ENCODE assay signal across 8 cellular contexts in genomic region chr14:94355191-94355794, GRCh38. TPM values are rescaled to one million over a fixed set of nuclear protein-coding genes. Genes with fewer than 3 reads are reported as not detected.
DNase-seq lines count a peak whose midpoint lies in the region; ATAC-seq and TF ChIP-seq lines count a peak whose summit lies in the region.

No MANE protein-coding gene starts in this region.

- no peak for DNase-seq in BJ (ENCODE audit: low read depth)
- DNase-seq in HL-60 (ENCODE audit: low read depth in 1 of 2, low spot score in 1 of 2), result peak in 1 of 2 experiments; percentile 71
- peak; percentile 40 for DNase-seq in colonic mucosa
- peak; percentile 80 for DNase-seq in lower lobe of right lung
- DNase-seq in GM13977 (ENCODE audit: low spot score), result no peak
- no peak for DNase-seq in activated naive CD8-positive, alpha-beta T cell treated with anti-CD3 and anti-CD28 coated beads for 36 hours

- no peak overlapping the region for H3K9ac ChIP-seq in colonic mucosa (ENCODE audit: low read depth in 2 of 2, low read length in 2 of 2)

- ATAC-seq in lower lobe of right lung, result peak; percentile 64 to 87
- ATAC-seq in HG03108 (IDR thresholded peaks at IDR 0.05; ENCODE audit: unreplicated experiment), result no peak
- no peak for ATAC-seq in HG02759 (IDR thresholded peaks at IDR 0.05; ENCODE audit: unreplicated experiment)

- H3K9me3 Mint-ChIP-seq in activated naive CD8-positive, alpha-beta T cell treated with anti-CD3 and anti-CD28 coated beads for 36 hours, result peaks cover 8% of the 10 kb centered on the region

- TF ChIP-seq CTCF in BJ (IDR thresholded peaks at IDR 0.05; ENCODE audit: insufficient read depth, low read depth, low read length) (peak; percentile 64), HL-60 (IDR thresholded peaks at IDR 0.05; ENCODE audit: insufficient read depth, low read length) (peak; percentile 21), colonic mucosa (IDR thresholded peaks at IDR 0.05) (no peak), lower lobe of right lung (IDR thresholded peaks at IDR 0.05) (peak; percentile 56), GM13977 (IDR thresholded peaks at IDR 0.05; ENCODE audit: extremely low read depth, insufficient read depth, missing control alignments) (no peak)

- no peaks in the 10 kb centered on the region for H3K36me3 Mint-ChIP-seq in activated naive CD8-positive, alpha-beta T cell treated with anti-CD3 and anti-CD28 coated beads for 36 hours

- no peak overlapping the region for H3K27ac Mint-ChIP-seq in activated naive CD8-positive, alpha-beta T cell treated with anti-CD3 and anti-CD28 coated beads for 36 hours

- H3K36me3 ChIP-seq in BJ (ENCODE audit: control insufficient read depth, insufficient read depth, low read length) (no peaks in the 10 kb centered on the region), colonic mucosa (no peaks in the 10 kb centered on the region), lower lobe of right lung (no peaks in the 10 kb centered on the region)

- no peak overlapping the region for H3K4me3 Mint-ChIP-seq in activated naive CD8-positive, alpha-beta T cell treated with anti-CD3 and anti-CD28 coated beads for 36 hours

- H3K27ac ChIP-seq in HL-60 (replicated peaks) (no peak overlapping the region), colonic mucosa (no peak overlapping the region), lower lobe of right lung (no peak overlapping the region)

- peaks cover 50% of the 10 kb centered on the region for H3K27me3 Mint-ChIP-seq in activated naive CD8-positive, alpha-beta T cell treated with anti-CD3 and anti-CD28 coated beads for 36 hours

- H3K4me3 ChIP-seq in BJ (ENCODE audit: low read depth, low read length) (no peak overlapping the region), HL-60 (replicated peaks; ENCODE audit: insufficient read depth, low read length) (no peak overlapping the region), colonic mucosa (no peak overlapping the region), lower lobe of right lung (no peak overlapping the region)

- in situ Hi-C loops in GM13977 (cut with MboI; ENCODE audit: low pct_unique_long_range_greater_than_20kb, low sequenced_read_pairs, unreplicated experiment), result no loop called here

- POLR2A ChIA-PET in BJ (lab: Charles Lee), result no interaction called here

- H3K27me3 ChIP-seq in BJ (ENCODE audit: control insufficient read depth, insufficient read depth, low read length) (no peaks in the 10 kb centered on the region), HL-60 (ENCODE audit: insufficient read depth, poor library complexity, severe bottlenecking) (no peaks in the 10 kb centered on the region), colonic mucosa (no peaks in the 10 kb centered on the region), lower lobe of right lung (ENCODE audit: low read depth) (no peaks in the 10 kb centered on the region)

- H3K9me3 ChIP-seq in colonic mucosa (no peaks in the 10 kb centered on the region), lower lobe of right lung (no peaks in the 10 kb centered on the region)

- CTCF ChIA-PET in BJ (lab: Yijun Ruan, JAX), result interaction anchor here (0.7 to 2.4 kb wide), 9 partner anchors 18 to 175 kb away, joined by 3 to 20 read pairs (median 3); partner anchors contain the start of gene SERPINA9

- intact Hi-C loops in colonic mucosa (cut with DNase I) (no loop called here), lower lobe of right lung (cut with DNase I) (no loop called here)

- H3K4me1 Mint-ChIP-seq in activated naive CD8-positive, alpha-beta T cell treated with anti-CD3 and anti-CD28 coated beads for 36 hours, result no peaks in the 10 kb centered on the region

- no peaks in the 10 kb centered on the region for H3K4me1 ChIP-seq in colonic mucosa
- H3K4me1 ChIP-seq in lower lobe of right lung, result no peaks in the 10 kb centered on the region

RNA-seq across cellular contexts. Expression of gene SERPINA2, which starts 11.2 kb away (rescaled TPM):
- not detected in 2 replicates for polyA plus RNA-seq in BJ (2011; rRNA removed)
- polyA minus RNA-seq in BJ (2011; rRNA and poly(A)+ RNA removed), result not detected in 2 replicates
- not detected for total RNA-seq in colonic mucosa
- total RNA-seq in lower lobe of right lung, result not detected
- total RNA-seq in activated naive CD8-positive, alpha-beta T cell treated with anti-CD3 and anti-CD28 coated beads for 36 hours, result not detected

RNA-seq across cellular contexts. Expression of gene SERPINA6, which starts 32.2 kb away (rescaled TPM):
- not detected in 2 replicates for polyA plus RNA-seq in BJ (2011; rRNA removed)
- not detected in 2 replicates for polyA minus RNA-seq in BJ (2011; rRNA and poly(A)+ RNA removed)
- total RNA-seq in colonic mucosa (1 to 10 TPM; 3.4 to 5.7 TPM), lower lobe of right lung (1.1 TPM)
- total RNA-seq in activated naive CD8-positive, alpha-beta T cell treated with anti-CD3 and anti-CD28 coated beads for 36 hours, result not detected

RNA-seq across cellular contexts. Expression of gene SERPINA1, which starts 33.1 kb away (rescaled TPM):
- polyA plus RNA-seq in BJ (2011; rRNA removed), result 0.34 and 0.40 TPM in 2 replicates
- polyA minus RNA-seq in BJ (2011; rRNA and poly(A)+ RNA removed), result 0.62 TPM in 1 of 2 replicates, not detected in the other
- total RNA-seq in colonic mucosa (100 to 1,000 TPM; 153 to 278 TPM), lower lobe of right lung (994 TPM)
- total RNA-seq in activated naive CD8-positive, alpha-beta T cell treated with anti-CD3 and anti-CD28 coated beads for 36 hours, result 1 to 10 TPM; 1.1 to 1.3 TPM

Comparison
In these comparisons a context has a peak if more than half of its experiments do, and no peak if none do; other contexts are left out.
1. DNase-seq: peak in colonic mucosa (single experiment) and lower lobe of right lung (single experiment); none in BJ (single experiment), GM13977 (single experiment) and activated naive CD8-positive, alpha-beta T cell treated with anti-CD3 and anti-CD28 coated beads for 36 hours (single experiment).
2. CTCF ChIP-seq: peak in BJ (single experiment), HL-60 (single experiment) and lower lobe of right lung (single experiment); none in colonic mucosa (single experiment) and GM13977 (single experiment).
3. ATAC-seq: peak in lower lobe of right lung (2 of 2); none in HG03108 (single experiment) and HG02759 (single experiment).
4. RNA of gene SERPINA1, which starts 33.1 kb away (total RNA-seq): 994 TPM in lower lobe of right lung (single experiment) and 153 to 278 TPM in colonic mucosa; 1.1 to 1.3 TPM in activated naive CD8-positive, alpha-beta T cell treated with anti-CD3 and anti-CD28 coated beads for 36 hours; every median in the first group is over 10 times any median in the second.